Comparison of ENCODE assay signal across 1 cellular context in the genomic region with DNA sequence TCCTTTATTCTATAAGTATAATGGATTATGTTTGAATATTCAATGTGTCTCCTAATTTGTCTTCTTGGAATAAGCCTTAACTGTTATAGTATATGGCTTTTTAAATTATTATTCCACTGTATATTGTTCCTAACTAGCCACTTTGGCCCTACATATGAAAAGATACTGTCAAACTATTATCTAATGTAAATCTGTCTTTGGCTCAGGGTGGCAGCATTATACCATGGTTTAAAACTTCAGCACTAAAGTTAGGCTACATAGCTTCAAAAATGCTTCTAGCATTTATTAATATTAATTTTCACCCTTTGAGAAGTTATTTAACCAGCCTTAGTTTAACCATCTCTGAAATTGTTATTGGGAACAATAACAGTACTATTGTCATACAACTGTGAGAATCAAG.
TF ChIP-seq lines count a peak whose summit lies in the region.

No MANE protein-coding gene starts in this region.

TF ChIP-seq in SK-N-SH treated with all-trans-retinoic acid at 6 μM for 48 hours, 23 proteins besides CTCF, POLR2A, EP300 and RAD21 (continued from another document):
- TF ChIP-seq, protein P1, sequence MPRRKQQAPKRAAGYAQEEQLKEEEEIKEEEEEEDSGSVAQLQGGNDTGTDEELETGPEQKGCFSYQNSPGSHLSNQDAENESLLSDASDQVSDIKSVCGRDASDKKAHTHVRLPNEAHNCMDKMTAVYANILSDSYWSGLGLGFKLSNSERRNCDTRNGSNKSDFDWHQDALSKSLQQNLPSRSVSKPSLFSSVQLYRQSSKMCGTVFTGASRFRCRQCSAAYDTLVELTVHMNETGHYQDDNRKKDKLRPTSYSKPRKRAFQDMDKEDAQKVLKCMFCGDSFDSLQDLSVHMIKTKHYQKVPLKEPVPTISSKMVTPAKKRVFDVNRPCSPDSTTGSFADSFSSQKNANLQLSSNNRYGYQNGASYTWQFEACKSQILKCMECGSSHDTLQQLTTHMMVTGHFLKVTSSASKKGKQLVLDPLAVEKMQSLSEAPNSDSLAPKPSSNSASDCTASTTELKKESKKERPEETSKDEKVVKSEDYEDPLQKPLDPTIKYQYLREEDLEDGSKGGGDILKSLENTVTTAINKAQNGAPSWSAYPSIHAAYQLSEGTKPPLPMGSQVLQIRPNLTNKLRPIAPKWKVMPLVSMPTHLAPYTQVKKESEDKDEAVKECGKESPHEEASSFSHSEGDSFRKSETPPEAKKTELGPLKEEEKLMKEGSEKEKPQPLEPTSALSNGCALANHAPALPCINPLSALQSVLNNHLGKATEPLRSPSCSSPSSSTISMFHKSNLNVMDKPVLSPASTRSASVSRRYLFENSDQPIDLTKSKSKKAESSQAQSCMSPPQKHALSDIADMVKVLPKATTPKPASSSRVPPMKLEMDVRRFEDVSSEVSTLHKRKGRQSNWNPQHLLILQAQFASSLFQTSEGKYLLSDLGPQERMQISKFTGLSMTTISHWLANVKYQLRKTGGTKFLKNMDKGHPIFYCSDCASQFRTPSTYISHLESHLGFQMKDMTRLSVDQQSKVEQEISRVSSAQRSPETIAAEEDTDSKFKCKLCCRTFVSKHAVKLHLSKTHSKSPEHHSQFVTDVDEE (CRISPR knock-in tag; IDR thresholded peaks at IDR 0.05) = no peak
- TF ChIP-seq ZFP30 (CRISPR knock-in tag; IDR thresholded peaks at IDR 0.05) (no peak), RARB (CRISPR knock-in tag; IDR thresholded peaks at IDR 0.05) (no peak), OSR1 (CRISPR knock-in tag; IDR thresholded peaks at IDR 0.05) (no peak), SNAI2 (CRISPR knock-in tag; IDR thresholded peaks at IDR 0.05) (no peak), GLIS3 (CRISPR knock-in tag; IDR thresholded peaks at IDR 0.05) (no peak)
TF ChIP-seq in SK-N-SH treated with all-trans-retinoic acid at 6 μM for 48 hours: peak in this region for 0.
